Comparison of ENCODE assay signal across 9 cellular contexts in genomic region chr10:103605359-103606156, GRCh38.
DNase-seq lines count a peak whose midpoint lies in the region; FAIRE-seq and TF ChIP-seq lines count a peak whose summit lies in the region.
"Had no signal": no experiment of that assay in that cellular context is flagged by ENCODE, and none has a peak within 500 bp of the region (broad histone marks: within the 10 kb centered on the region; RNA-seq: fewer than 3 reads in every experiment).

No MANE protein-coding gene starts in this region.

- no peak for TF ChIP-seq POLR2A in breast epithelium (IDR thresholded peaks at IDR 0.05)

- H3K9me3 ChIP-seq in breast epithelium, result no peaks in the 10 kb centered on the region

- H3K27ac ChIP-seq in breast epithelium, result peak overlapping the region in 1 of 2 donors; percentile 19

- H3K4me3 ChIP-seq in AG04449 (ENCODE audit: low read depth, low read length) (no peak overlapping the region), breast epithelium (no peak overlapping the region)

- TF ChIP-seq CTCF in AG04449 (IDR thresholded peaks at IDR 0.05; ENCODE audit: insufficient read depth, low read length, missing control alignments) (peak; percentile 70), breast epithelium (IDR thresholded peaks at IDR 0.05) (peak; percentile 63 to 90 (median 64))

- no peak for FAIRE-seq in GM19239 (lab: Jason Lieb, UNC)
- FAIRE-seq: endometrium had no signal

- CTCF ChIA-PET in AG04449 (lab: Yijun Ruan, JAX), result interaction anchor here (0.6 to 21.5 kb wide), 23 partner anchors 8 to 279 kb away, joined by 3 to 447 read pairs (median 4); no protein-coding TSS in a partner anchor

- no peaks in the 10 kb centered on the region for H3K27me3 ChIP-seq in breast epithelium

- H3K4me1 ChIP-seq in breast epithelium, result no peaks in the 10 kb centered on the region

- POLR2A ChIA-PET in AG04449 (lab: Yijun Ruan, JAX), result no interaction called here

- intact Hi-C loops in breast epithelium (cut with DNase I; ENCODE audit: low total_unique reads), result loop anchor here (10.0 kb wide), 1 partner anchor 79 kb away; no protein-coding TSS in a partner anchor

- DNase-seq in AG04449 (ENCODE audit: low read depth, low spot score) (no peak), GM19239 (ENCODE audit: insufficient read length, low spot score) (peak; percentile 74), SKM-1 treated with dmso at 0.1 percent for 144 hours (lab: John Stamatoyannopoulos, UW; ENCODE audit: unreplicated experiment) (peak; percentile 30), breast epithelium (ENCODE audit: low spot score in 2 of 2) (no peak), iris pigment epithelial cell (ENCODE audit: low read depth) (peak; percentile 60), NCI-H2029 (lab: John Stamatoyannopoulos, UW) (no peak), NCI-H1417 treated with DMSO at 0.1 percent for 48 hours (lab: John Stamatoyannopoulos, UW) (no peak)
- DNase-seq in stimulated activated CD4-positive, alpha-beta T cell treated with anti-CD3 and anti-CD28 coated beads, Interleukin-4, amount 100 ng/mL, for 48 hours (ENCODE audit: low read depth in 2 of 2), result peak; percentile 18 to 30

- H3K36me3 ChIP-seq in breast epithelium, result no peaks in the 10 kb centered on the region

Comparison
In these comparisons a context has a peak if more than half of its experiments do, and no peak if none do; other contexts are left out.
1. DNase-seq: peak in GM19239 (single experiment), SKM-1 treated with dmso at 0.1 percent for 144 hours (single experiment), iris pigment epithelial cell (single experiment) and stimulated activated CD4-positive, alpha-beta T cell treated with anti-CD3 and anti-CD28 coated beads, Interleukin-4, amount 100 ng/mL, for 48 hours (2 of 2); none in AG04449 (single experiment), breast epithelium (0 of 2), NCI-H2029 (single experiment) and NCI-H1417 treated with DMSO at 0.1 percent for 48 hours (single experiment).